Comparison of ENCODE assay signal across 11 cellular contexts in the genomic region with DNA sequence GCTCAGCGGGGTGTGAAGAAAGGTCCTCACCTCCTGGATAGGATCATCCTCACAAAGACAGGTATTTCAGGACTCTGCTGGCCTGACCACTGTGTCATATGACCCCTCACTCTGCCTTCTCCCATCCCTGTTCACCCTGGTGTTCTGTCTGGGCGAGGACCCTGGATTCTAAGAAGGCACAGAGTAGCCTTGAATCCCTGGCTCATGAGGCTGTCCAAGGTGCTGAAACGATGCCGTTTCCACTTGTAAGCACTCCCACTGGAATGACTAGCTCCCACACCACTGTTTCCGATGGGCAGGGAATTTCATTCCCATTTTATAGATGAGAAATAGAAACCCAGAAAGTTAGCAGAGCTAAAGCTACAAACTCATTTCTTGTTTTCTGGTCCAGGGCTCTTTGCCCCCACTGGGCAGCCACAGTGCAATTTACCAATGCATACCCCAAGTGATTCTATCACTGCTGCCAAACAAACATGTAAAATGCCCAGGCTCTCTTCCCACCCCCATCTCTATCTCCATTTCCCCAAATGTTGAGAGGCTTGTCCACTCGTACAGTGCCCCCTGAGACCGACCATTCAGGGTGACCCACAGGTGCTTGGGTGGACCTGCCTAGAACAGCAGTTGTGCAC.
DNase-seq lines count a peak whose midpoint lies in the region; ATAC-seq and TF ChIP-seq lines count a peak whose summit lies in the region.
"Had no signal": no experiment of that assay in that cellular context is flagged by ENCODE, and none has a peak within 500 bp of the region (broad histone marks: within the 10 kb centered on the region; RNA-seq: fewer than 3 reads in every experiment).

No MANE protein-coding gene starts in this region.

- H3K9me3 ChIP-seq in right atrium auricular region: no peaks in the 10 kb centered on the region
- H3K9me3 ChIP-seq in RWPE2 (ENCODE audit: severe bottlenecking): no peaks in the 10 kb centered on the region
- no peaks in the 10 kb centered on the region for H3K9me3 ChIP-seq in spleen
- H3K9me3 ChIP-seq: BLaER1, SJSA1 had no signal

- TF ChIP-seq CTCF in right atrium auricular region (IDR thresholded peaks at IDR 0.05) (no peak), RWPE2 (IDR thresholded peaks at IDR 0.05; ENCODE audit: poor library complexity, severe bottlenecking) (no peak), spleen (IDR thresholded peaks at IDR 0.05 in 8 of 11, conservative IDR thresholded peaks at IDR 0.05 in 3 of 11) (no peak)

- intact Hi-C loops in Right ventricle myocardium superior (cut with DNase I) (no loop called here), spleen (cut with DNase I; ENCODE audit: low total_unique reads) (no loop called here)

- no peak for TF ChIP-seq POLR2A in spleen (IDR thresholded peaks at IDR 0.05)

- H3K27ac ChIP-seq in right atrium auricular region (no peak overlapping the region), RWPE2 (ENCODE audit: poor library complexity, severe bottlenecking) (no peak overlapping the region), spleen (no peak overlapping the region)
- H3K27ac ChIP-seq: BLaER1, SJSA1 had no signal

- ATAC-seq in Right ventricle myocardium superior (ENCODE audit: poor library complexity) (no peak), RWPE2 (ENCODE audit: low read depth) (peak; percentile 65), HG03432 (IDR thresholded peaks at IDR 0.05; ENCODE audit: unreplicated experiment) (no peak)

- H3K4me1 ChIP-seq in right atrium auricular region (no peaks in the 10 kb centered on the region), RWPE2 (ENCODE audit: insufficient read depth, poor library complexity, severe bottlenecking) (peaks cover 5% of the 10 kb centered on the region), spleen (no peaks in the 10 kb centered on the region)
- H3K4me1 ChIP-seq: BLaER1 had no signal

- H3K27me3 ChIP-seq in right atrium auricular region (no peaks in the 10 kb centered on the region), RWPE2 (ENCODE audit: insufficient read depth, poor library complexity, severe bottlenecking) (no peaks in the 10 kb centered on the region), spleen (replicated peaks in 1 of 7) (peaks cover 0 to 15% (median 0%) of the 10 kb centered on the region in 7 donors)
- H3K27me3 ChIP-seq: BLaER1 had no signal

- 48 to 59% (median 51%) methylated on average over 7 of the region's 7 CpGs for WGBS in spleen, 5 donors

- H3K36me3 ChIP-seq in right atrium auricular region (no peaks in the 10 kb centered on the region), RWPE2 (ENCODE audit: low read depth) (no peaks in the 10 kb centered on the region), spleen (no peaks in the 10 kb centered on the region)
- H3K36me3 ChIP-seq: BLaER1, SJSA1 had no signal

- peak; percentile 43 for DNase-seq in Right ventricle myocardium superior
- no peak for DNase-seq in right atrium auricular region (ENCODE audit: low spot score)
- DNase-seq in RWPE2 (ENCODE audit: low spot score): no peak
- peak; percentile 59 for DNase-seq in fibroblast of peridontal ligament (ENCODE audit: extremely low read depth)
- DNase-seq in spleen: peak; percentile 23
- DNase-seq in nucleus accumbens (lab: John Stamatoyannopoulos, UW): no peak
- no peak for DNase-seq in T-helper 1 cell
- DNase-seq: activated gamma-delta T cell treated with Interleukin-2 at 50 U/mL for 16 hours had no signal

- H3K4me3 ChIP-seq in right atrium auricular region: no peak overlapping the region
- H3K4me3 ChIP-seq in RWPE2 (ENCODE audit: severe bottlenecking): no peak overlapping the region
- H3K4me3 ChIP-seq in spleen: no peak overlapping the region
- H3K4me3 ChIP-seq: BLaER1, SJSA1 had no signal

Comparison
In these comparisons a context has a peak if more than half of its experiments do, and no peak if none do; other contexts are left out.
1. DNase-seq: peak in Right ventricle myocardium superior (single experiment), fibroblast of peridontal ligament (single experiment) and spleen (single experiment); none in right atrium auricular region (single experiment), RWPE2 (single experiment), nucleus accumbens (0 of 56) and T-helper 1 cell (0 of 5).